ENCODE assay signal across 25 cellular contexts in genomic region chr10:1869861-1870260, GRCh38.
"Had no signal": no experiment of that assay in that cellular context is flagged by ENCODE, and none has a peak within 500 bp of the region (broad histone marks: within the 10 kb centered on the region; RNA-seq: fewer than 3 reads in every experiment).

No MANE protein-coding gene starts in this region.

- H3K36me3 ChIP-seq: ovary, right lobe of liver, sigmoid colon, suprapubic skin, tibial artery, transverse colon, upper lobe of right lung, uterus had no signal

- H3K4me1 ChIP-seq: parathyroid adenoma, psoas muscle, right lobe of liver, sigmoid colon, suprapubic skin, testis, tibial artery, transverse colon, upper lobe of right lung, uterus had no signal

- H2AFZ ChIP-seq: parathyroid adenoma had no signal

- H3K27me3 ChIP-seq: ovary, right lobe of liver, sigmoid colon, suprapubic skin, testis, tibial artery, transverse colon, upper lobe of right lung, uterus had no signal

- H3K9me3 ChIP-seq: ovary, right lobe of liver, sigmoid colon, testis, tibial artery, transverse colon, upper lobe of right lung, uterus had no signal

- H3K27ac ChIP-seq: ovary, parathyroid adenoma, psoas muscle, right lobe of liver, sigmoid colon, suprapubic skin, testis, tibial artery, transverse colon, upper lobe of right lung, uterus had no signal

- H3K4me3 ChIP-seq: ovary, psoas muscle, right lobe of liver, sigmoid colon, suprapubic skin, testis, tibial artery, transverse colon, upper lobe of right lung, uterus had no signal

- DNase-seq: naive thymus-derived CD4-positive, alpha-beta T cell; nephron progenitor cell; occipital lobe; ovary; posterior cingulate gyrus; psoas muscle; right cardiac atrium; right lobe of liver; sigmoid colon; small intestine; stimulated activated CD4-positive, alpha-beta T cell treated with anti-CD3 and anti-CD28 coated beads, Interleukin-15, amount 100 ng/mL, for 24 hours; stimulated activated CD4-positive, alpha-beta T cell treated with anti-CD3 and anti-CD28 coated beads, Interleukin-4, amount 100 ng/mL, for 1 hour; stimulated activated CD4-positive, alpha-beta T cell treated with anti-CD3 and anti-CD28 coated beads, Interleukin-4, amount 100 ng/mL, for 4 hours; stimulated activated CD8-positive, alpha-beta memory T cell treated with anti-CD3 and anti-CD28 coated beads, Interleukin-4, amount 100 ng/mL, for 48 hours; stimulated activated naive CD4-positive, alpha-beta T cell; stimulated activated naive CD8-positive, alpha-beta T cell treated with anti-CD3 and anti-CD28 coated beads, Interleukin-15, amount 100 ng/mL, for 72 hours; stimulated activated naive CD8-positive, alpha-beta T cell treated with anti-CD3 and anti-CD28 coated beads, Interleukin-15, Interleukin-2, amounts not matched to agents 100 U/mL and 50 U/mL, for 24 hours; substantia nigra; testis; tibial artery; transverse colon; upper lobe of right lung; uterus had no signal

- H3K9ac ChIP-seq: parathyroid adenoma had no signal
